ENCODE assay signal across 20 cellular contexts in genomic region chr5:18333841-18334240, GRCh38.
DNase-seq lines count a peak whose midpoint lies in the region; ATAC-seq and TF ChIP-seq lines count a peak whose summit lies in the region.
"Had no signal": no experiment of that assay in that cellular context is flagged by ENCODE, and none has a peak within 500 bp of the region (broad histone marks: within the 10 kb centered on the region; RNA-seq: fewer than 3 reads in every experiment).

No MANE protein-coding gene starts in this region.

- CTCF ChIA-PET in Calu3 (lab: Charles Lee): no interaction called here

- DNase-seq in ELR (ENCODE audit: low read depth) (peak; percentile 41), chondrocyte (ENCODE audit: low spot score) (no peak), fibroblast of villous mesenchyme (ENCODE audit: low read depth) (peak; percentile 32), skeletal muscle cell (ENCODE audit: low read depth) (peak; percentile 24), left lobe of liver (ENCODE audit: low spot score) (no peak), NCI-H1092 (lab: John Stamatoyannopoulos, UW) (no peak), SIG-M5 (lab: John Stamatoyannopoulos, UW) (no peak), Calu3 (no peak)
- DNase-seq: 8988T; ACHN; C1 segment of cervical spinal cord; CD4-positive, alpha-beta T cell; DMS153; DMS79 treated with DMSO at 0.1 percent for 48 hours; EL; GDM1; GM23248; H7; IMR-90 had no signal

- H3K4me1 Mint-ChIP-seq in chondrocyte (ENCODE audit: low read depth) (peaks cover 13% of the 10 kb centered on the region), Calu3 (ENCODE audit: low read depth, unreplicated experiment) (no peaks in the 10 kb centered on the region)
- H3K4me1 Mint-ChIP-seq: B cell had no signal

- H3K4me3 ChIP-seq in fibroblast of villous mesenchyme (ENCODE audit: low read depth, low read length) (no peak overlapping the region), skeletal muscle cell (ENCODE audit: low read depth, low read length) (no peak overlapping the region)
- H3K4me3 ChIP-seq: GM23248 had no signal

- TF ChIP-seq CTCF in chondrocyte (IDR thresholded peaks at IDR 0.05) (no peak), fibroblast of villous mesenchyme (IDR thresholded peaks at IDR 0.05; ENCODE audit: insufficient read depth, low read depth, low read length) (no peak), Calu3 (IDR thresholded peaks at IDR 0.05; ENCODE audit: unreplicated experiment) (no peak)

- H3K36me3 Mint-ChIP-seq in chondrocyte (ENCODE audit: low read depth) (no peaks in the 10 kb centered on the region), Calu3 (ENCODE audit: insufficient read depth, unreplicated experiment) (no peaks in the 10 kb centered on the region)

- no peak for ATAC-seq in left lobe of liver

- H3K27me3 Mint-ChIP-seq in chondrocyte (ENCODE audit: low read depth): peaks cover 4% of the 10 kb centered on the region
- H3K27me3 Mint-ChIP-seq in Calu3 (ENCODE audit: unreplicated experiment): no peaks in the 10 kb centered on the region
- H3K27me3 Mint-ChIP-seq: B cell; CD4-positive, alpha-beta T cell had no signal

- H3K4me3 Mint-ChIP-seq in chondrocyte (ENCODE audit: unreplicated experiment) (no peak overlapping the region), Calu3 (ENCODE audit: low read depth, unreplicated experiment) (no peak overlapping the region)
- H3K4me3 Mint-ChIP-seq: B cell; CD4-positive, alpha-beta T cell had no signal

- intact Hi-C loops in Calu3 (cut with micrococcal nuclease; ENCODE audit: unreplicated experiment): no loop called here

- BruUV-seq in Calu3 (replicated peaks; lab: Mats Ljungman, UMichigan): no TSS peak

- peaks cover 7% of the 10 kb centered on the region for H3K9me3 Mint-ChIP-seq in chondrocyte (ENCODE audit: low read depth)
- peaks cover 9% of the 10 kb centered on the region for H3K9me3 Mint-ChIP-seq in Calu3 (ENCODE audit: low read depth, unreplicated experiment)

- peak overlapping the region; percentile 66 for H3K27ac Mint-ChIP-seq in chondrocyte (ENCODE audit: unreplicated experiment)
- no peak overlapping the region for H3K27ac Mint-ChIP-seq in Calu3 (ENCODE audit: unreplicated experiment)
- H3K27ac Mint-ChIP-seq: B cell; CD4-positive, alpha-beta T cell had no signal

Comparison
In these comparisons a context has a peak if more than half of its experiments do, and no peak if none do; other contexts are left out.
1. DNase-seq: peak in ELR (single experiment), fibroblast of villous mesenchyme (single experiment) and skeletal muscle cell (single experiment); none in chondrocyte (single experiment), left lobe of liver (single experiment), NCI-H1092 (single experiment), SIG-M5 (single experiment) and Calu3 (single experiment).